Comparison of ENCODE assay signal across 15 cellular contexts in the genomic region with DNA sequence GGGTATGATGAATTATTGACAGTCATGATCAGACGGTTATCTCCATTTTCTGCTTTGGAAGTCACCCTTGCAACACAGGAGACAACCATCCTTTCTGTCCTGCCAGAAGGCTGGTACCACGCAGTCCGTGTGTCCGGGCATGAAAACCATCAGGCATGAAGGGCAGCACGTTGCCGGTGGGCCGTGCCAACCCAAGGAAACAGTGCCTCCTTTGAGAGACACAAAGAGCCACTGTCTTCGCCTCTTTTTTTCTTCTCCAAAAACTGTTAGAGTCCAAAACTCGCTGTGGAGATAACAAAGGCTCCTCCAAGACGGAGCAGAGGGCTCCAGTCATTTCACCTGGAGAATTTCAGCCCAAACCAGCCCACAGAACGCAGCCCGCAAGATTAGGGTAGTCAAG.
DNase-seq lines count a peak whose midpoint lies in the region; ATAC-seq and TF ChIP-seq lines count a peak whose summit lies in the region.
"Had no signal": no experiment of that assay in that cellular context is flagged by ENCODE, and none has a peak within 500 bp of the region (broad histone marks: within the 10 kb centered on the region; RNA-seq: fewer than 3 reads in every experiment).

No MANE protein-coding gene starts in this region.

- TF ChIP-seq CTCF in GM10266 (IDR thresholded peaks at IDR 0.05; ENCODE audit: control insufficient read depth, insufficient read depth, low read depth, missing control alignments): no peak

- intact Hi-C loops in sciatic nerve (cut with DNase I): no loop called here

- DNase-seq in RPMI7951 (ENCODE audit: low read depth): peak; percentile 23
- peak; percentile 12 for DNase-seq in cerebellum (ENCODE audit: low spot score)
- DNase-seq in hypothalamus (lab: John Stamatoyannopoulos, UW): peak in 50 of 51 donors; percentile 4 to 96 (median 73)
- no peak for DNase-seq in sciatic nerve (ENCODE audit: low spot score)
- no peak for DNase-seq in NCI-H2196 treated with DMSO at 0.1 percent for 48 hours (lab: John Stamatoyannopoulos, UW; ENCODE audit: unreplicated experiment)
- no peak for DNase-seq in GM10266 (ENCODE audit: extremely low spot score)
- no peak for DNase-seq in kidney glomerular epithelial cell (lab: John Stamatoyannopoulos, UW)
- DNase-seq in GF-D8 (lab: John Stamatoyannopoulos, UW): no peak
- DNase-seq: BE2C, DMS 273 treated with DMSO at 0.1 percent for 48 hours, NCI-H146, NCI-H2081 treated with DMSO at 0.1 percent for 48 hours, NCI-H226, NCI-H526 had no signal

- peak; percentile 68 for ATAC-seq in sciatic nerve
- ATAC-seq: HCT116 had no signal

Comparison
In these comparisons a context has a peak if more than half of its experiments do, and no peak if none do; other contexts are left out.
1. DNase-seq: peak in RPMI7951 (single experiment), cerebellum (single experiment) and hypothalamus (50 of 51); none in sciatic nerve (single experiment), NCI-H2196 treated with DMSO at 0.1 percent for 48 hours (single experiment), GM10266 (single experiment), kidney glomerular epithelial cell (single experiment) and GF-D8 (single experiment).